8 cellular contexts compared by ENCODE assay signal in the genomic region with DNA sequence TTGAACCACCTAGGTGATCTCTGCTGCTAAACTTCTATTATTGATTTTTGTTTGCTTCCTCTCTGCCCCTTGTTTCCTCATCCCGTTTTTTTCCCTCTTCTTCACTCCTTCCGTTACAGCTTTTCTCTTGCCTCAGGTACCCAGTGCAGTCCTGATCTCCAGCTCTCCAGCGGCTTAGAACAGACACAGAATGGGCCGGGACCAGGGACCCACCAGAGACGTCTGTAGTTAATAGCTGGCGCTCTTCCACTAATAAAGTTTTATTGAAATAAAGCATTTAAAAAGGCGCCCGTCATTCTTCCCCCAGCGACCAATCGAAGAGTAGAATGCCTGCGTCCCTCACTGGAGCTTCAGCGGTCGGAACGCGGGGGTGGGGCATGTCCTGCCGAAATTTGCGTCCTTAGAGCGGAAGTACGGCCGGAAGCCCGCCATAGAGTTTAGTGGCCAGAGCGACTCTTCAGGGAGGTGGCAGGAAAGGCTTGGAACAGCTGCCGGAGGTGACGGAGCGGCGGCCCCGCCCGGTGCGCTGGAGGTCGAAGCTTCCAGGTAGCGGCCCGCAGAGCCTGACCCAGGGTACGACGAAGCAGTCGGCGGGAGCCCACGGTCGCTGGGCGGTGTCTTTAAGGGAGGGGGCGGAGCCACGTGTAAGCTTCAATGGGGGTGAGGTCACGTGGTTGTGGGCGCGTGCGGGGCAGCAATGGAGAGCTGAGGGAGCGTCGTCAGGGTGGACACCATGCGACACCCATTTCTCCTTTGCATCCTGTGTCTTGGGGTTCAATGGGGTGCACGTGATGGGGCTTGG. TPM values are rescaled to one million over a fixed set of nuclear protein-coding genes. Genes with fewer than 3 reads are reported as not detected.
DNase-seq lines count a peak whose midpoint lies in the region; ATAC-seq and TF ChIP-seq lines count a peak whose summit lies in the region.

Gene COPS7A (plus strand): TSS at position 440 of the 802 bp plus-strand sequence. CDS start 611 bp downstream, outside the sequence.

- peaks cover 7% of the 10 kb centered on the region for H3K79me2 ChIP-seq in Karpas-422 (ENCODE audit: low read length)

- no peaks in the 10 kb centered on the region for H3K9me2 ChIP-seq in Karpas-422 (replicated peaks; ENCODE audit: insufficient read depth, low read length)

- WGBS in esophagus muscularis mucosa, result under 1% methylated on average over 38 of the region's 49 CpGs

- intact Hi-C loops in esophagus muscularis mucosa (cut with DNase I), result loop anchor here (5.0 kb wide), 1 partner anchor 62 kb away; the partner anchor contains the start of gene ING4

- peak; percentile 93 for ATAC-seq in GM21825 (IDR thresholded peaks at IDR 0.05; ENCODE audit: unreplicated experiment)

- H3K27me3 ChIP-seq in Karpas-422 (ENCODE audit: low read length), result no peaks in the 10 kb centered on the region
- H3K27me3 ChIP-seq in esophagus muscularis mucosa, result no peaks in the 10 kb centered on the region
- no peaks in the 10 kb centered on the region for H3K27me3 ChIP-seq in muscle layer of duodenum (ENCODE audit: low read depth, low read length)

- TF ChIP-seq CTCF in esophagus muscularis mucosa (IDR thresholded peaks at IDR 0.05), result no peak

- H3K9me3 ChIP-seq in Karpas-422 (ENCODE audit: low read length) (no peaks in the 10 kb centered on the region), esophagus muscularis mucosa (no peaks in the 10 kb centered on the region), muscle layer of duodenum (ENCODE audit: control insufficient read depth in 1 of 2, low read length in 2 of 2) (no peaks in the 10 kb centered on the region)

- H3K4me2 ChIP-seq in Karpas-422 (ENCODE audit: low read depth, low read length, poor library complexity, severe bottlenecking), result peak within 1 kb of the TSS; percentile 80

- peak; percentile 31 for TF ChIP-seq POLR2A in esophagus muscularis mucosa (IDR thresholded peaks at IDR 0.05; ENCODE audit: low read depth)

- TF ChIP-seq EP300 in esophagus muscularis mucosa (IDR thresholded peaks at IDR 0.05), result no peak

- DNase-seq in DMS79 treated with DMSO at 0.1 percent for 48 hours (lab: John Stamatoyannopoulos, UW) (peak; percentile 99), Karpas-422 (peak; percentile 100), RKO (ENCODE audit: low spot score) (peak; percentile 99), activated T-helper 1 cell treated with Interleukin-2 at 50 U/mL for 16 hours (ENCODE audit: low read depth) (peak; percentile 91), esophagus muscularis mucosa (ENCODE audit: extremely low spot score) (peak; percentile 99)
- peak; percentile 88 to 90 for DNase-seq in stimulated activated CD8-positive, alpha-beta memory T cell treated with anti-CD3 and anti-CD28 coated beads, Interleukin-7, amount 100 ng/mL, for 4 hours (ENCODE audit: low read depth in 2 of 2)

- H4K20me1 ChIP-seq in Karpas-422 (ENCODE audit: insufficient read depth, low read depth, low read length), result no peaks in the 10 kb centered on the region

- H3K4me3 ChIP-seq in Karpas-422 (ENCODE audit: low read length) (peak within 1 kb of the TSS; percentile 92), esophagus muscularis mucosa (peak within 1 kb of the TSS; percentile 63 to 71 (median 65)), muscle layer of duodenum (ENCODE audit: low read depth in 1 of 2, low read length in 2 of 2) (peak within 1 kb of the TSS; percentile 61 to 87)

- H3K4me1 ChIP-seq in Karpas-422 (ENCODE audit: low read length) (peaks cover 28% of the 10 kb centered on the region), esophagus muscularis mucosa (peaks cover 7 to 22% (median 15%) of the 10 kb centered on the region in 4 donors), muscle layer of duodenum (ENCODE audit: control insufficient read depth in 1 of 2, insufficient read depth in 2 of 2, low read length in 2 of 2) (peaks cover 6 to 8% of the 10 kb centered on the region in 2 donors)

- peak within 1 kb of the TSS; percentile 91 for H3K9ac ChIP-seq in Karpas-422 (ENCODE audit: low read length)

- H3K36me3 ChIP-seq in Karpas-422 (ENCODE audit: insufficient read depth, low read length), result peaks cover 2% of the 10 kb centered on the region; the same call in 1 of the 2 replicates
- peaks cover 6 to 33% (median 15%) of the 10 kb centered on the region in 4 donors for H3K36me3 ChIP-seq in esophagus muscularis mucosa
- peaks cover 12 to 14% of the 10 kb centered on the region in 2 donors for H3K36me3 ChIP-seq in muscle layer of duodenum (ENCODE audit: control insufficient read depth in 1 of 2, insufficient read depth in 2 of 2, low read length in 2 of 2)

- H3K27ac ChIP-seq in Karpas-422 (ENCODE audit: low read length), result peak within 1 kb of the TSS; percentile 68
- H3K27ac ChIP-seq in esophagus muscularis mucosa (replicated peaks in 1 of 4), result peak within 1 kb of the TSS; percentile 79 to 91 (median 87)
- H3K27ac ChIP-seq in muscle layer of duodenum (ENCODE audit: low read length), result peak within 1 kb of the TSS; percentile 78

- H2AFZ ChIP-seq in Karpas-422 (ENCODE audit: low read length), result peak within 1 kb of the TSS; percentile 74; the same call in 1 of the 2 replicates

RNA-seq across cellular contexts. Expression of gene COPS7A, which starts in this region (rescaled TPM):
- 39.2 and 42.9 TPM in 2 replicates for total RNA-seq in Karpas-422 (2014; rRNA removed; shearing (Covaris generic); ENCODE audit: low replicate concordance)
- 10 to 100 TPM; 51.9 to 71.8 (median 63.0) TPM for total RNA-seq in esophagus muscularis mucosa

Comparison
In these comparisons a context has a peak if more than half of its experiments do, and no peak if none do; other contexts are left out.
1. Peak in every context shown above with its lines: DNase-seq, ATAC-seq, H3K4me3 ChIP-seq and H3K27ac ChIP-seq.